29 cellular contexts compared by ENCODE assay signal in the genomic region with DNA sequence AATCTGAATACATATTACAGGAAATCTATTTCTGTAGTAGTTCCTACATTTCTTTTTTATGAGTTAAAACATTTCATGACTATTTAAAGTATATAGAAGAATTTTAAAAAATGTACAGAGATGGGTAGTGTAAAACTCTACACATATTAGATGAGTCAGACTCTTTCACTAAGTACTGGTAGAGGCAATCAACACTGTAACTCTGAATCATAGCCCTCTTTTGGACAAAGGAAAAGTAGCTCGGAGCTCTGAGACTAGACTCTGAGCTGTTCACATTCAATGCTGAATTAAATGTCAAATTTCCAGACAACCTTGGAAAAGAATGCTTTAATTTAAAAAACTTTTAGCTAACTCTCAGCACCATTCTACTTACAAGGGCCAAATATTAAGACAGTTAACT. TPM values are rescaled to one million over a fixed set of nuclear protein-coding genes. Genes with fewer than 3 reads are reported as not detected.
DNase-seq lines count a peak whose midpoint lies in the region; ATAC-seq and TF ChIP-seq lines count a peak whose summit lies in the region.
"Had no signal": no experiment of that assay in that cellular context is flagged by ENCODE, and none has a peak within 500 bp of the region (broad histone marks: within the 10 kb centered on the region; RNA-seq: fewer than 3 reads in every experiment).

No MANE protein-coding gene starts in this region.

- TF ChIP-seq CTCF in prostate gland (IDR thresholded peaks at IDR 0.05) = no peak

- H3K4me3 ChIP-seq in prostate gland = no peak overlapping the region
- H3K4me3 ChIP-seq: A549; BLaER1 treated with 17β-estradiol and CSF1 and Interleukin-3, amounts not matched to agents 10 nM and 100 nM; GM12878; K562; MG63 had no signal

- 70% methylated on average over 1 of the region's 1 CpG for WGBS in prostate gland

- ATAC-seq in HG02840 (IDR thresholded peaks at IDR 0.05; ENCODE audit: low FRiP score, unreplicated experiment) (no peak), HG02870 (IDR thresholded peaks at IDR 0.05; ENCODE audit: unreplicated experiment) (no peak)
- ATAC-seq: A549, GM12878, K562, PC-3 had no signal

- no peaks in the 10 kb centered on the region for H3K9me3 ChIP-seq in prostate gland
- H3K9me3 ChIP-seq: A549; BLaER1 treated with 17β-estradiol and CSF1 and Interleukin-3, amounts not matched to agents 10 nM and 100 nM; MG63 had no signal

- no peak for TF ChIP-seq POLR2A in prostate gland (IDR thresholded peaks at IDR 0.05)

- H3K27ac ChIP-seq in prostate gland = no peak overlapping the region
- H3K27ac ChIP-seq: A549; BLaER1 treated with 17β-estradiol and CSF1 and Interleukin-3, amounts not matched to agents 10 nM and 100 nM had no signal

- intact Hi-C loops in prostate gland (cut with DNase I) = no loop called here

- H3K27me3 ChIP-seq in prostate gland (replicated peaks; ENCODE audit: insufficient read depth) = no peaks in the 10 kb centered on the region
- H3K27me3 ChIP-seq: BLaER1 treated with 17β-estradiol and CSF1 and Interleukin-3, amounts not matched to agents 10 nM and 100 nM; MG63 had no signal

- no peaks in the 10 kb centered on the region for H3K4me1 ChIP-seq in prostate gland (replicated peaks)
- H3K4me1 ChIP-seq: A549; BLaER1 treated with 17β-estradiol and CSF1 and Interleukin-3, amounts not matched to agents 10 nM and 100 nM had no signal

- H3K36me3 ChIP-seq in prostate gland = no peaks in the 10 kb centered on the region
- H3K36me3 ChIP-seq: BLaER1 treated with 17β-estradiol and CSF1 and Interleukin-3, amounts not matched to agents 10 nM and 100 nM; MG63 had no signal

- DNase-seq in Daoy (ENCODE audit: low read depth) (peak; percentile 42), RKO (ENCODE audit: low spot score) (peak; percentile 48), astrocyte of the hippocampus (ENCODE audit: low read depth, low spot score) (peak; percentile 23), kidney tubule cell (ENCODE audit: low spot score) (peak; percentile 8), prostate gland (ENCODE audit: low spot score) (no peak), iPS-NIHi11 (ENCODE audit: low spot score) (no peak)
- DNase-seq: AML-193; CD4-positive, alpha-beta T cell; GDM1; HCEC 1CT; Kasumi-1; MG63; NCI-H1105 treated with DMSO at 0.1 percent for 48 hours; NCI-H146; NCI-H1930; NCI-H2107; NCI-H524; NCI-H748 treated with DMSO at 0.1 percent for 48 hours; PC-3; SHP77 had no signal

RNA-seq across cellular contexts. Expression of a gene that starts 3.4 kb away (rescaled TPM):
- total RNA-seq in Daoy (2014; rRNA removed; shearing (Covaris generic)) = not detected in 2 replicates
- total RNA-seq in prostate gland = not detected
- total RNA-seq: CD4-positive, alpha-beta T cell; GM12878; H1; HT1080; K562; PC-3; RPMI7951 had no signal

Comparison
In these comparisons a context has a peak if more than half of its experiments do, and no peak if none do; other contexts are left out.
1. DNase-seq: peak in Daoy (single experiment), RKO (single experiment), astrocyte of the hippocampus (single experiment) and kidney tubule cell (single experiment); none in prostate gland (single experiment) and iPS-NIHi11 (single experiment).